ENCODE assay signal across 19 cellular contexts in genomic region chr1:17108360-17108759, GRCh38. TPM values are rescaled to one million over a fixed set of nuclear protein-coding genes. Genes with fewer than 3 reads are reported as not detected.
A peak's percentile ranks its signal among the peaks of the same experiment; 100 is the strongest.
DNase-seq lines count a peak whose midpoint lies in the region; ATAC-seq and TF ChIP-seq lines count a peak whose summit lies in the region.
"Had no signal": no experiment of that assay in that cellular context is flagged by ENCODE, and none has a peak within 500 bp of the region (broad histone marks: within the 10 kb centered on the region; RNA-seq: fewer than 3 reads in every experiment).

No MANE protein-coding gene starts in this region.

- CTCF ChIA-PET in Panc1 (lab: Charles Lee), result no interaction called here

- in situ Hi-C loops in Panc1 (cut with HindIII; ENCODE audit: low pct_unique_long_range_greater_than_20kb, low sequenced_read_pairs), result no loop called here

- ATAC-seq in Panc1, result no peak
- no peak for ATAC-seq in GM21423 (IDR thresholded peaks at IDR 0.05; ENCODE audit: unreplicated experiment)
- ATAC-seq: K562, Right ventricle myocardium inferior had no signal

- H3K4me3 ChIP-seq in Panc1 (ENCODE audit: low read depth in 2 of 2, low read length in 2 of 2) (no peak overlapping the region), colonic mucosa (no peak overlapping the region), mucosa of rectum (ENCODE audit: low read length in 2 of 2) (peak overlapping the region in 1 of 2 donors; percentile 22), skeletal muscle tissue (ENCODE audit: low read length in 3 of 3) (no peak overlapping the region)
- H3K4me3 ChIP-seq: K562 had no signal

- intact Hi-C loops in Panc1 (cut with micrococcal nuclease; ENCODE audit: unreplicated experiment) (no loop called here), colonic mucosa (cut with DNase I) (no loop called here)

- H3K9me3 ChIP-seq in Panc1 (ENCODE audit: control insufficient read depth, insufficient read depth, low read depth, low read length) (no peaks in the 10 kb centered on the region), colonic mucosa (no peaks in the 10 kb centered on the region), mucosa of rectum (ENCODE audit: control insufficient read depth in 2 of 2, low read length in 2 of 2) (no peaks in the 10 kb centered on the region), skeletal muscle tissue (ENCODE audit: control insufficient read depth in 3 of 3, low read length in 3 of 3) (no peaks in the 10 kb centered on the region)
- H3K9me3 ChIP-seq: BE2C had no signal

- H3K27ac ChIP-seq in Panc1 (ENCODE audit: low read length), result peak overlapping the region; percentile 56; the same call in 1 of the 2 replicates
- H3K27ac ChIP-seq in colonic mucosa, result peak overlapping the region; percentile 79
- peak overlapping the region; percentile 81 to 93 for H3K27ac ChIP-seq in mucosa of rectum (ENCODE audit: low read depth in 2 of 2, low read length in 2 of 2)
- peak overlapping the region; percentile 30 for H3K27ac ChIP-seq in skeletal muscle tissue (ENCODE audit: low read depth, low read length)

- H3K9ac ChIP-seq in colonic mucosa (ENCODE audit: low read depth in 2 of 2, low read length in 2 of 2), result no peak overlapping the region
- H3K9ac ChIP-seq in mucosa of rectum (ENCODE audit: low read depth in 1 of 2, low read length in 2 of 2), result no peak overlapping the region
- H3K9ac ChIP-seq in skeletal muscle tissue (ENCODE audit: low read depth in 1 of 3, low read length in 3 of 3), result no peak overlapping the region

- POLR2A ChIA-PET in Panc1 (lab: Charles Lee), result interaction anchor here (0.6 kb wide), 1 partner anchor 131 kb away, joined by 3 read pairs; no protein-coding TSS in a partner anchor

- TF ChIP-seq CTCF in Panc1 (IDR thresholded peaks at IDR 0.05), result no peak
- TF ChIP-seq CTCF in colonic mucosa (IDR thresholded peaks at IDR 0.05), result no peak

- H3K4me1 ChIP-seq in Panc1 (ENCODE audit: control insufficient read depth, insufficient read depth, low read length), result peaks cover 38% of the 10 kb centered on the region
- peaks cover 16% of the 10 kb centered on the region for H3K4me1 ChIP-seq in colonic mucosa
- peaks cover 42 to 49% of the 10 kb centered on the region in 2 donors for H3K4me1 ChIP-seq in mucosa of rectum (ENCODE audit: control insufficient read depth in 2 of 2, insufficient read depth in 2 of 2, low read length in 2 of 2)
- H3K4me1 ChIP-seq in skeletal muscle tissue (ENCODE audit: control insufficient read depth in 3 of 3, insufficient read depth in 3 of 3, low read length in 3 of 3), result peaks cover 44 to 60% (median 50%) of the 10 kb centered on the region in 3 donors
- H3K4me1 ChIP-seq: BE2C had no signal

- DNase-seq in Panc1 (ENCODE audit: low read depth, low spot score) (no peak), colonic mucosa (peak; percentile 83), SK-N-DZ (ENCODE audit: low spot score) (no peak), NCI-H1930 (lab: John Stamatoyannopoulos, UW) (no peak)
- DNase-seq in stimulated activated CD8-positive, alpha-beta memory T cell treated with anti-CD3 and anti-CD28 coated beads, Interleukin-4, amount 100 ng/mL, for 48 hours, result no peak
- DNase-seq: BE2C; CD4-positive, alpha-beta T cell; DMS153; GDM1; H7; HFFc6; NCI-H1417 treated with DMSO at 0.1 percent for 48 hours; NCI-H187 treated with DMSO at 0.1 percent for 48 hours; NCI-H526 treated with DMSO at 0.1 percent for 48 hours had no signal

- BruUV-seq in Panc1 (replicated peaks; lab: Mats Ljungman, UMichigan), result no TSS peak

- H3K36me3 ChIP-seq in Panc1 (ENCODE audit: control insufficient read depth, insufficient read depth, low read length) (no peaks in the 10 kb centered on the region), colonic mucosa (no peaks in the 10 kb centered on the region), mucosa of rectum (ENCODE audit: control insufficient read depth in 2 of 2, insufficient read depth in 2 of 2, low read length in 2 of 2) (peaks cover 6 to 7% of the 10 kb centered on the region in 2 donors), skeletal muscle tissue (ENCODE audit: control insufficient read depth in 3 of 3, insufficient read depth in 3 of 3, low read length in 3 of 3) (peaks cover 12 to 24% (median 18%) of the 10 kb centered on the region in 3 donors)
- H3K36me3 ChIP-seq: BE2C had no signal

- no peaks in the 10 kb centered on the region for H3K27me3 ChIP-seq in Panc1 (ENCODE audit: control insufficient read depth, insufficient read depth, low read length)
- no peaks in the 10 kb centered on the region for H3K27me3 ChIP-seq in colonic mucosa
- H3K27me3 ChIP-seq in mucosa of rectum (ENCODE audit: control insufficient read depth in 2 of 2, insufficient read depth in 2 of 2, low read length in 2 of 2), result no peaks in the 10 kb centered on the region
- H3K27me3 ChIP-seq in skeletal muscle tissue (ENCODE audit: control insufficient read depth in 3 of 3, insufficient read depth in 3 of 3, low read length in 3 of 3), result peaks cover 0 to 2% (median 0%) of the 10 kb centered on the region in 3 donors
- H3K27me3 ChIP-seq: BE2C had no signal

RNA-seq across cellular contexts. Expression of gene PADI2, which starts 10.9 kb away (rescaled TPM):
- 507 TPM for total RNA-seq in Panc1 (2021; ENCODE audit: unreplicated experiment)
- 830 TPM for polyA plus RNA-seq in Panc1 (2012; ENCODE audit: insufficient read length)
- 100 to 1,000 TPM; 177 to 211 TPM for total RNA-seq in colonic mucosa
- total RNA-seq in skeletal muscle tissue, result 33.9 TPM
- polyA plus RNA-seq in SK-N-DZ (2014; cell fraction: cytosol; rRNA removed), result not detected in 2 replicates
- not detected in 2 replicates for polyA plus RNA-seq in SK-N-DZ (2014; cell fraction: nucleus; rRNA removed)

RNA-seq across cellular contexts. Expression of gene SDHB, which starts 54.5 kb away (rescaled TPM):
- 212 TPM for total RNA-seq in Panc1 (2021; ENCODE audit: unreplicated experiment)
- 188 TPM for polyA plus RNA-seq in Panc1 (2012; ENCODE audit: insufficient read length)
- 100 to 1,000 TPM; 208 to 229 TPM for total RNA-seq in colonic mucosa
- total RNA-seq in skeletal muscle tissue, result 163 TPM
- polyA plus RNA-seq in SK-N-DZ (2014; cell fraction: cytosol; rRNA removed), result 201 and 208 TPM in 2 replicates
- polyA plus RNA-seq in SK-N-DZ (2014; cell fraction: nucleus; rRNA removed), result 126 and 129 TPM in 2 replicates

Comparison
In these comparisons a context has a peak if more than half of its experiments do, and no peak if none do; other contexts are left out.
1. H3K27ac ChIP-seq: peak in every context shown above with its lines; median percentile 87 in mucosa of rectum; 79 in colonic mucosa; 56 in Panc1; 30 in skeletal muscle tissue.